16 cellular contexts compared by ENCODE assay signal in the genomic region with DNA sequence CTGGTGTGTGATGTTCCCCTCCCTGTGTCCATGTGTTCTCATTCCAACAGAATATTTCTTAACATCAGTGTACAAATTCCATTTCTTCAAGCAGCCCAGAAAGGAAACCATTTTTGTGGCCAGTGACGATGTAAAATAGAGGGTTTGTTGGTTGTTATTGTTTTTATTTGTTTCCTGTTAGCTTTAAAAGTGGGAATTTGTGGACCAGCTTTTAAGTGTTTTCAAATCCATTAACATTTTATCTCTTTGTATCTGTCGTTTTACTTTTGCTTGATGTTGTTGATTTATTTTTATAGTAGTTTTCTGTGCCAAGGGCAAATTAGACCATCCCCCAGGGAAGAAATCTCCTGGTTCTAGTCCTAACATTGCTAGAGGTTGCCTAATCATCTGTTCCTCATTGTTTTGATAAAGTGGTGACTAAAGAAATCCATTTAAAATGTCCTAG.
A peak's percentile ranks its signal among the peaks of the same experiment; 100 is the strongest.
DNase-seq lines count a peak whose midpoint lies in the region; ATAC-seq and TF ChIP-seq lines count a peak whose summit lies in the region.
"Had no signal": no experiment of that assay in that cellular context is flagged by ENCODE, and none has a peak within 500 bp of the region (broad histone marks: within the 10 kb centered on the region; RNA-seq: fewer than 3 reads in every experiment).

No MANE protein-coding gene starts in this region.

- peaks cover 0 to 32% (median 3%) of the 10 kb centered on the region in 3 donors for H3K4me1 ChIP-seq in gastroesophageal sphincter
- peaks cover 4 to 25% of the 10 kb centered on the region in 2 donors for H3K4me1 ChIP-seq in thoracic aorta (ENCODE audit: control insufficient read depth in 1 of 2, low read depth in 2 of 2)
- no peaks in the 10 kb centered on the region for H3K4me1 ChIP-seq in Caco-2
- H3K4me1 ChIP-seq: pancreas had no signal

- H3K27ac ChIP-seq in gastroesophageal sphincter (peak overlapping the region in 2 of 4 donors; percentile 2 to 61), thoracic aorta (peak overlapping the region; percentile 4 to 6)
- H3K27ac ChIP-seq: pancreas had no signal

- H3K27ac Mint-ChIP-seq in Caco-2 (ENCODE audit: unreplicated experiment): no peak overlapping the region
- H3K27ac Mint-ChIP-seq: activated naive CD8-positive, alpha-beta T cell treated with anti-CD3 and anti-CD28 coated beads, Interleukin-2, amount 50 U/mL, for 24 hours; activated T-cell treated with anti-CD3 and anti-CD28 coated beads, Interleukin-2, amount 50 U/mL, for 72 hours; T-helper 2 cell treated with Interferon-gamma antibody and Interleukin-4, amounts not matched to agents 5 μg/mL and 100 μg/mL, for 36 hours had no signal

- 45 to 78% methylated on average over 2 of the region's 2 CpGs for WGBS in gastroesophageal sphincter (ENCODE audit: low coverage in 1 of 2), 2 donors

- H3K36me3 Mint-ChIP-seq in Caco-2 (ENCODE audit: insufficient read depth, unreplicated experiment): peaks cover 11% of the 10 kb centered on the region

- no peaks in the 10 kb centered on the region for H3K27me3 Mint-ChIP-seq in Caco-2 (ENCODE audit: insufficient read depth, unreplicated experiment)
- H3K27me3 Mint-ChIP-seq: activated naive CD8-positive, alpha-beta T cell treated with anti-CD3 and anti-CD28 coated beads, Interleukin-2, amount 50 U/mL, for 24 hours had no signal

- H3K27me3 ChIP-seq in gastroesophageal sphincter (no peaks in the 10 kb centered on the region), thoracic aorta (replicated peaks; ENCODE audit: insufficient read depth) (no peaks in the 10 kb centered on the region), Caco-2 (replicated peaks; ENCODE audit: control insufficient read depth, insufficient read depth, low read length) (no peaks in the 10 kb centered on the region)
- H3K27me3 ChIP-seq: pancreas had no signal

- H3K4me3 ChIP-seq in gastroesophageal sphincter (no peak overlapping the region), thoracic aorta (no peak overlapping the region), Caco-2 (ENCODE audit: low read depth, low read length) (no peak overlapping the region)
- H3K4me3 ChIP-seq: pancreas had no signal

- no peak for TF ChIP-seq EP300 in gastroesophageal sphincter (IDR thresholded peaks at IDR 0.05)

- intact Hi-C loops in Caco-2 (cut with micrococcal nuclease; ENCODE audit: unreplicated experiment): no loop called here

- CTCF ChIA-PET in Caco-2 (lab: Charles Lee): no interaction called here

- no peak for TF ChIP-seq POLR2A in gastroesophageal sphincter (IDR thresholded peaks at IDR 0.05)

- POLR2A ChIA-PET in Caco-2 (lab: Charles Lee): no interaction called here

- TF ChIP-seq CTCF in gastroesophageal sphincter (IDR thresholded peaks at IDR 0.05): no peak
- no peak for TF ChIP-seq CTCF in thoracic aorta (IDR thresholded peaks at IDR 0.05)
- TF ChIP-seq CTCF in Caco-2 (IDR thresholded peaks at IDR 0.05; ENCODE audit: insufficient read depth in 1 of 2, low read depth in 1 of 2, low read length in 1 of 2, severe bottlenecking in 1 of 2, unreplicated experiment in 1 of 2): no peak

- H3K9me3 Mint-ChIP-seq in Caco-2 (ENCODE audit: unreplicated experiment): peaks cover 11% of the 10 kb centered on the region

- DNase-seq in H4 (ENCODE audit: low spot score) (peak; percentile 29), amniotic epithelial cell (ENCODE audit: low read depth) (peak; percentile 84), thoracic aorta (ENCODE audit: low spot score) (no peak), Caco-2 (no peak), NCI-H2227 (lab: John Stamatoyannopoulos, UW; ENCODE audit: unreplicated experiment) (no peak)
- DNase-seq: activated CD4-positive, alpha-beta T cell treated with anti-CD3 and anti-CD28 coated beads for 48 hours; activated naive CD8-positive, alpha-beta T cell treated with anti-CD3 and anti-CD28 coated beads, Interleukin-2, amount 50 U/mL, for 24 hours; activated T-cell treated with anti-CD3 and anti-CD28 coated beads, Interleukin-2, amount 50 U/mL, for 72 hours; foreskin melanocyte; GDM1; KBM-7; NCI-H526 treated with DMSO at 0.1 percent for 48 hours; pancreas had no signal

- H3K4me1 Mint-ChIP-seq in Caco-2 (ENCODE audit: low read depth, unreplicated experiment): peaks cover 6% of the 10 kb centered on the region

- peak; percentile 83 for ATAC-seq in gastroesophageal sphincter
- ATAC-seq in thoracic aorta (ENCODE audit: insufficient number of reproducible peaks, low FRiP score, low read depth): no peak
- no peak for ATAC-seq in GM19395 (IDR thresholded peaks at IDR 0.05; ENCODE audit: unreplicated experiment)
- ATAC-seq: activated T-cell treated with anti-CD3 and anti-CD28 coated beads, Interleukin-2, amount 50 U/mL, for 72 hours; pancreas had no signal

- no TSS peak for BruUV-seq in Caco-2 (replicated peaks; lab: Mats Ljungman, UMichigan)

- H3K4me3 Mint-ChIP-seq in Caco-2 (ENCODE audit: unreplicated experiment): no peak overlapping the region
- H3K4me3 Mint-ChIP-seq: activated naive CD8-positive, alpha-beta T cell treated with anti-CD3 and anti-CD28 coated beads, Interleukin-2, amount 50 U/mL, for 24 hours; activated T-cell treated with anti-CD3 and anti-CD28 coated beads, Interleukin-2, amount 50 U/mL, for 72 hours; T-helper 2 cell treated with Interferon-gamma antibody and Interleukin-4, amounts not matched to agents 5 μg/mL and 100 μg/mL, for 36 hours had no signal

- no peaks in the 10 kb centered on the region for H3K9me3 ChIP-seq in gastroesophageal sphincter
- H3K9me3 ChIP-seq in thoracic aorta: no peaks in the 10 kb centered on the region
- H3K9me3 ChIP-seq in Caco-2: no peaks in the 10 kb centered on the region
- H3K9me3 ChIP-seq: pancreas had no signal

- peaks cover 0 to 28% of the 10 kb centered on the region in 2 donors for H3K36me3 ChIP-seq in gastroesophageal sphincter
- H3K36me3 ChIP-seq in thoracic aorta: peaks cover 5% of the 10 kb centered on the region
- no peaks in the 10 kb centered on the region; the same call in 1 of the 2 replicates for H3K36me3 ChIP-seq in Caco-2 (ENCODE audit: control insufficient read depth, insufficient read depth, low read length)
- H3K36me3 ChIP-seq: pancreas had no signal

Comparison
In these comparisons a context has a peak if more than half of its experiments do, and no peak if none do; other contexts are left out.
1. DNase-seq: peak in H4 (single experiment) and amniotic epithelial cell (single experiment); none in thoracic aorta (single experiment), Caco-2 (0 of 2) and NCI-H2227 (single experiment).